In genomic region chr3:3666664-3667063, GRCh38 we compare ENCODE assay signal across 10 cellular contexts.
DNase-seq lines count a peak whose midpoint lies in the region; ATAC-seq and TF ChIP-seq lines count a peak whose summit lies in the region.
"Had no signal": no experiment of that assay in that cellular context is flagged by ENCODE, and none has a peak within 500 bp of the region (broad histone marks: within the 10 kb centered on the region; RNA-seq: fewer than 3 reads in every experiment).

No MANE protein-coding gene starts in this region.

- in situ Hi-C loops in G401 (cut with HindIII; ENCODE audit: low sequenced_read_pairs), result no loop called here

- H3K27me3 ChIP-seq in gastroesophageal sphincter, result no peaks in the 10 kb centered on the region
- H3K27me3 ChIP-seq: hepatocyte had no signal

- H3K27me3 Mint-ChIP-seq in Calu3 (ENCODE audit: unreplicated experiment), result no peaks in the 10 kb centered on the region

- peak overlapping the region; percentile 83 for H3K27ac Mint-ChIP-seq in Calu3 (ENCODE audit: unreplicated experiment)

- TF ChIP-seq CTCF in Calu3 (IDR thresholded peaks at IDR 0.05; ENCODE audit: unreplicated experiment) (no peak), gastroesophageal sphincter (IDR thresholded peaks at IDR 0.05) (no peak)

- H3K36me3 ChIP-seq in gastroesophageal sphincter, result no peaks in the 10 kb centered on the region
- H3K36me3 ChIP-seq: neutrophil had no signal

- TF ChIP-seq EP300 in gastroesophageal sphincter (IDR thresholded peaks at IDR 0.05), result no peak

- peaks cover 7% of the 10 kb centered on the region for H3K36me3 Mint-ChIP-seq in Calu3 (ENCODE audit: insufficient read depth, unreplicated experiment)

- 45 to 57% methylated on average over 3 of the region's 3 CpGs for WGBS in gastroesophageal sphincter (ENCODE audit: low coverage in 1 of 2), 2 donors

- H3K4me3 ChIP-seq in gastroesophageal sphincter, result no peak overlapping the region
- H3K4me3 ChIP-seq: hepatocyte had no signal

- no peaks in the 10 kb centered on the region for H3K4me1 ChIP-seq in gastroesophageal sphincter

- BruUV-seq in Calu3 (replicated peaks; lab: Mats Ljungman, UMichigan), result no TSS peak

- H3K4me1 Mint-ChIP-seq in Calu3 (ENCODE audit: low read depth, unreplicated experiment), result peaks cover 41% of the 10 kb centered on the region

- peaks cover 5% of the 10 kb centered on the region for H3K9me3 Mint-ChIP-seq in Calu3 (ENCODE audit: low read depth, unreplicated experiment)

- no peak for TF ChIP-seq POLR2A in gastroesophageal sphincter (IDR thresholded peaks at IDR 0.05)

- H3K4me3 Mint-ChIP-seq in Calu3 (ENCODE audit: low read depth, unreplicated experiment), result peak overlapping the region; percentile 42

- DNase-seq in Calu3 (peak; percentile 65), NCI-H69 (lab: John Stamatoyannopoulos, UW) (peak; percentile 8), kidney glomerular epithelial cell (lab: John Stamatoyannopoulos, UW) (no peak), SW480 (ENCODE audit: low spot score) (no peak), G401 (ENCODE audit: low spot score) (no peak)

- ATAC-seq in GM19351 (IDR thresholded peaks at IDR 0.05; ENCODE audit: unreplicated experiment) (peak; percentile 98), HG02885 (IDR thresholded peaks at IDR 0.05; ENCODE audit: poor library complexity, unreplicated experiment) (peak; percentile 98), gastroesophageal sphincter (no peak)

- intact Hi-C loops in Calu3 (cut with micrococcal nuclease; ENCODE audit: unreplicated experiment), result loop anchor here (2.0 to 5.0 kb wide), 3 partner anchors 20 to 54 kb away; no protein-coding TSS in a partner anchor

- no peaks in the 10 kb centered on the region for H3K9me3 ChIP-seq in gastroesophageal sphincter
- H3K9me3 ChIP-seq: neutrophil had no signal

- CTCF ChIA-PET in Calu3 (lab: Charles Lee), result interaction anchor here (1.2 to 2.2 kb wide), 2 partner anchors 34 to 41 kb away, joined by 3 to 5 read pairs; no protein-coding TSS in a partner anchor

- no peak overlapping the region for H3K27ac ChIP-seq in gastroesophageal sphincter
- H3K27ac ChIP-seq: hepatocyte, neutrophil had no signal

Comparison
In these comparisons a context has a peak if more than half of its experiments do, and no peak if none do; other contexts are left out.
1. DNase-seq: peak in Calu3 (single experiment) and NCI-H69 (single experiment); none in kidney glomerular epithelial cell (single experiment), SW480 (single experiment) and G401 (single experiment).